1 cellular context compared by ENCODE assay signal in genomic region chr10:22750131-22750530, GRCh38.
TF ChIP-seq lines count a peak whose summit lies in the region.

No MANE protein-coding gene starts in this region.

TF ChIP-seq in SK-N-SH treated with all-trans-retinoic acid at 6 μM for 48 hours, 23 proteins besides CTCF, POLR2A, EP300 and RAD21 (continued from another document):
- TF ChIP-seq, protein P1, sequence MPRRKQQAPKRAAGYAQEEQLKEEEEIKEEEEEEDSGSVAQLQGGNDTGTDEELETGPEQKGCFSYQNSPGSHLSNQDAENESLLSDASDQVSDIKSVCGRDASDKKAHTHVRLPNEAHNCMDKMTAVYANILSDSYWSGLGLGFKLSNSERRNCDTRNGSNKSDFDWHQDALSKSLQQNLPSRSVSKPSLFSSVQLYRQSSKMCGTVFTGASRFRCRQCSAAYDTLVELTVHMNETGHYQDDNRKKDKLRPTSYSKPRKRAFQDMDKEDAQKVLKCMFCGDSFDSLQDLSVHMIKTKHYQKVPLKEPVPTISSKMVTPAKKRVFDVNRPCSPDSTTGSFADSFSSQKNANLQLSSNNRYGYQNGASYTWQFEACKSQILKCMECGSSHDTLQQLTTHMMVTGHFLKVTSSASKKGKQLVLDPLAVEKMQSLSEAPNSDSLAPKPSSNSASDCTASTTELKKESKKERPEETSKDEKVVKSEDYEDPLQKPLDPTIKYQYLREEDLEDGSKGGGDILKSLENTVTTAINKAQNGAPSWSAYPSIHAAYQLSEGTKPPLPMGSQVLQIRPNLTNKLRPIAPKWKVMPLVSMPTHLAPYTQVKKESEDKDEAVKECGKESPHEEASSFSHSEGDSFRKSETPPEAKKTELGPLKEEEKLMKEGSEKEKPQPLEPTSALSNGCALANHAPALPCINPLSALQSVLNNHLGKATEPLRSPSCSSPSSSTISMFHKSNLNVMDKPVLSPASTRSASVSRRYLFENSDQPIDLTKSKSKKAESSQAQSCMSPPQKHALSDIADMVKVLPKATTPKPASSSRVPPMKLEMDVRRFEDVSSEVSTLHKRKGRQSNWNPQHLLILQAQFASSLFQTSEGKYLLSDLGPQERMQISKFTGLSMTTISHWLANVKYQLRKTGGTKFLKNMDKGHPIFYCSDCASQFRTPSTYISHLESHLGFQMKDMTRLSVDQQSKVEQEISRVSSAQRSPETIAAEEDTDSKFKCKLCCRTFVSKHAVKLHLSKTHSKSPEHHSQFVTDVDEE (CRISPR knock-in tag; IDR thresholded peaks at IDR 0.05) = no peak
- TF ChIP-seq POU6F1 (CRISPR knock-in tag; IDR thresholded peaks at IDR 0.05; ENCODE audit: borderline replicate concordance, low read depth) = no peak
- TF ChIP-seq CSDC2 (CRISPR knock-in tag; IDR thresholded peaks at IDR 0.05) = no peak
- no peak for TF ChIP-seq SNAI2 (CRISPR knock-in tag; IDR thresholded peaks at IDR 0.05)
